In genomic region chr16:11225677-11226549, GRCh38 we compare ENCODE assay signal across 12 cellular contexts. TPM values are rescaled to one million over a fixed set of nuclear protein-coding genes. Genes with fewer than 3 reads are reported as not detected.
DNase-seq lines count a peak whose midpoint lies in the region; ATAC-seq, FAIRE-seq and TF ChIP-seq lines count a peak whose summit lies in the region.
"Had no signal": no experiment of that assay in that cellular context is flagged by ENCODE, and none has a peak within 500 bp of the region (broad histone marks: within the 10 kb centered on the region; RNA-seq: fewer than 3 reads in every experiment).

No MANE protein-coding gene starts in this region.

- H3K79me2 ChIP-seq in ACC112 (ENCODE audit: control insufficient read depth, insufficient read depth, low read length, unreplicated experiment) (no peaks in the 10 kb centered on the region), OCI-LY3 (ENCODE audit: low read length) (no peaks in the 10 kb centered on the region), H1 (ENCODE audit: control insufficient read depth in 1 of 2, insufficient read depth in 2 of 2, low read length in 2 of 2) (no peaks in the 10 kb centered on the region)

- no peak overlapping the region for H3K4me3 Mint-ChIP-seq in endothelial cell (ENCODE audit: unreplicated experiment)

- H3K4me1 ChIP-seq in ACC112 (ENCODE audit: control insufficient read depth, insufficient read depth, low read length, unreplicated experiment): peaks cover 4% of the 10 kb centered on the region
- peaks cover 43% of the 10 kb centered on the region for H3K4me1 ChIP-seq in OCI-LY3 (ENCODE audit: low read length)
- no peaks in the 10 kb centered on the region; a peak in 2 of 7 replicates for H3K4me1 ChIP-seq in H1 (replicated peaks in 1 of 4; ENCODE audit: control insufficient read depth in 3 of 4, insufficient read depth in 4 of 4, low read length in 3 of 4)
- H3K4me1 ChIP-seq in gastrocnemius medialis: peaks cover 15 to 24% of the 10 kb centered on the region in 2 donors
- H3K4me1 ChIP-seq in testis: peaks cover 5% of the 10 kb centered on the region
- H3K4me1 ChIP-seq in prostate gland (replicated peaks): no peaks in the 10 kb centered on the region

- H3K9ac ChIP-seq in OCI-LY3 (ENCODE audit: low read length): peak overlapping the region; percentile 69; the same call in 1 of the 2 replicates
- H3K9ac ChIP-seq in H1 (replicated peaks in 1 of 4; ENCODE audit: extremely low read depth in 1 of 4, low read depth in 3 of 4, low read length in 3 of 4): no peak overlapping the region; a peak in 1 of 7 replicates

- H3K18ac ChIP-seq in H1 (ENCODE audit: extremely low read depth, low read length): no peak overlapping the region

- no peak overlapping the region; the same call in 1 of the 2 replicates for H2AK5ac ChIP-seq in H1 (ENCODE audit: low read depth, low read length)

- no peaks in the 10 kb centered on the region for H4K20me1 ChIP-seq in OCI-LY3 (ENCODE audit: insufficient read depth, low read length)
- H4K20me1 ChIP-seq in H1 (replicated peaks in 1 of 2; ENCODE audit: control insufficient read depth in 1 of 2, insufficient read depth in 2 of 2, low read length in 2 of 2): no peaks in the 10 kb centered on the region

- no peaks in the 10 kb centered on the region for H3K9me3 ChIP-seq in OCI-LY3 (ENCODE audit: insufficient read depth, low read length)
- H3K9me3 ChIP-seq in H1 (ENCODE audit: insufficient read depth in 2 of 2, low read depth in 1 of 2, low read length in 1 of 2): no peaks in the 10 kb centered on the region
- H3K9me3 ChIP-seq in gastrocnemius medialis: no peaks in the 10 kb centered on the region
- no peaks in the 10 kb centered on the region for H3K9me3 ChIP-seq in testis
- no peaks in the 10 kb centered on the region for H3K9me3 ChIP-seq in prostate gland

- H3K27me3 ChIP-seq in ACC112 (ENCODE audit: insufficient read depth, low read length) (no peaks in the 10 kb centered on the region), OCI-LY3 (ENCODE audit: low read depth, low read length) (no peaks in the 10 kb centered on the region), H1 (replicated peaks in 1 of 4; ENCODE audit: control insufficient read depth in 3 of 4, extremely low read depth in 1 of 4, insufficient read depth in 3 of 4, low read length in 3 of 4) (no peaks in the 10 kb centered on the region), gastrocnemius medialis (no peaks in the 10 kb centered on the region), testis (no peaks in the 10 kb centered on the region), prostate gland (replicated peaks; ENCODE audit: insufficient read depth) (no peaks in the 10 kb centered on the region)
- H3K27me3 ChIP-seq: cardiac muscle cell had no signal

- H3K56ac ChIP-seq in H1 (replicated peaks; ENCODE audit: insufficient read length, low read depth, low read length): no peak overlapping the region

- TF ChIP-seq EP300 in H1 (IDR thresholded peaks at IDR 0.05; ENCODE audit: borderline replicate concordance in 1 of 2, low read depth in 2 of 2, low read length in 2 of 2): no peak

- H4K91ac ChIP-seq in H1 (replicated peaks; ENCODE audit: insufficient read length, low read length): no peak overlapping the region

- TF ChIP-seq RAD21 in H1 (IDR thresholded peaks at IDR 0.05 in 1 of 2, conservative IDR thresholded peaks at IDR 0.05 in 1 of 2; ENCODE audit: low read depth in 2 of 2, low read length in 2 of 2): no peak

- H3K9me3 Mint-ChIP-seq in endothelial cell (ENCODE audit: unreplicated experiment): no peaks in the 10 kb centered on the region

- H3K27me3 Mint-ChIP-seq in endothelial cell (ENCODE audit: unreplicated experiment): peaks cover 4% of the 10 kb centered on the region

- DNase-seq in GM10248 (ENCODE audit: extremely low spot score) (peak; percentile 23), H1 (ENCODE audit: low read depth in 1 of 2, low spot score in 2 of 2) (no peak), gastrocnemius medialis (no peak), testis (no peak), prostate gland (ENCODE audit: low spot score) (no peak), endothelial cell (ENCODE audit: low spot score) (no peak)
- DNase-seq: NCI-H1105 treated with DMSO at 0.1 percent for 48 hours, NCI-H774 had no signal

- no peaks in the 10 kb centered on the region for H3K36me3 ChIP-seq in ACC112 (ENCODE audit: insufficient read depth, low read length)
- H3K36me3 ChIP-seq in OCI-LY3 (replicated peaks; ENCODE audit: low read depth, low read length): no peaks in the 10 kb centered on the region
- no peaks in the 10 kb centered on the region for H3K36me3 ChIP-seq in H1 (ENCODE audit: control insufficient read depth in 2 of 4, insufficient read depth in 4 of 4, low read length in 3 of 4)
- H3K36me3 ChIP-seq in gastrocnemius medialis: no peaks in the 10 kb centered on the region
- no peaks in the 10 kb centered on the region for H3K36me3 ChIP-seq in testis (ENCODE audit: low read depth, missing control alignments)
- H3K36me3 ChIP-seq in prostate gland: no peaks in the 10 kb centered on the region
- H3K36me3 ChIP-seq: cardiac muscle cell had no signal

- H4K5ac ChIP-seq in H1 (ENCODE audit: insufficient read length, low read depth, low read length): no peak overlapping the region

- POLR2A ChIA-PET in GM10248 (lab: Yijun Ruan, JAX): interaction anchor here (0.8 to 0.9 kb wide), 2 partner anchors 19 to 22 kb away, joined by 3 to 4 read pairs; no protein-coding TSS in a partner anchor
- POLR2A ChIA-PET in H1 (lab: Charles Lee; ENCODE audit: partially characterized antibody): interaction anchor here (1.0 to 1.7 kb wide), 3 partner anchors 26 to 74 kb away, joined by 3 to 6 read pairs (median 4); no protein-coding TSS in a partner anchor

- CTCF ChIA-PET in GM10248 (lab: Yijun Ruan, JAX) (interaction anchor here (0.9 to 2.8 kb wide), 5 partner anchors 8 to 132 kb away, joined by 3 to 13 read pairs (median 4); partner anchors contain the start of gene SOCS1), H1 (lab: Charles Lee; ENCODE audit: partially characterized antibody) (interaction anchor here (2.0 kb wide), 1 partner anchor 30 kb away, joined by 6 read pairs; the partner anchor contains the start of gene SOCS1)

- intact Hi-C loops in gastrocnemius medialis (cut with DNase I; ENCODE audit: low total_unique reads) (loop anchor here (2.0 kb wide), 1 partner anchor 29 kb away; no protein-coding TSS in a partner anchor), testis (cut with DNase I; ENCODE audit: low total_unique reads) (no loop called here), prostate gland (cut with DNase I) (no loop called here)

- H3K36me3 Mint-ChIP-seq in endothelial cell (ENCODE audit: low read depth, unreplicated experiment): no peaks in the 10 kb centered on the region

- no peak overlapping the region for H2BK120ac ChIP-seq in H1 (replicated peaks; ENCODE audit: low read depth, low read length)

- H3K79me1 ChIP-seq in H1 (ENCODE audit: low read depth, low read length): no peaks in the 10 kb centered on the region

- WGBS in H1 (ENCODE audit: extremely low coverage in 1 of 2, insufficient coverage in 1 of 2, insufficient read length in 1 of 2, insufficient replicate concordance in 2 of 2, low coverage in 1 of 2, low lambda C conversion rate in 2 of 2, missing lambda C conversion rate in 1 of 2), 2 experiments: 81% methylated on average over 17 of the region's 18 CpGs; no CpG with 5 or more reads in 1 of the 2 experiments
- WGBS in testis, 2 donors: 85 to 87% methylated on average over 13 to 18 of the region's 18 CpGs
- WGBS in prostate gland: 86% methylated on average over 18 of the region's 18 CpGs

- H2BK20ac ChIP-seq in H1 (ENCODE audit: low read length): no peak overlapping the region

- H2BK15ac ChIP-seq in H1 (ENCODE audit: low read length): 0 out of 2 replicates have a peak overlapping the region, but pooled peaks have one; percentile 46

- in situ Hi-C loops in gastrocnemius medialis (cut with MboI; ENCODE audit: low sequenced_read_pairs in 4 of 4): loop anchor here in 1 of 4 donors (25.0 kb wide), 1 partner anchor 89 kb away; no protein-coding TSS in a partner anchor

- H3K4ac ChIP-seq in H1 (replicated peaks; ENCODE audit: insufficient read length, low read depth, low read length): no peak overlapping the region

- ATAC-seq in gastrocnemius medialis: no peak

- FAIRE-seq in H1 (lab: Jason Lieb, UNC): no peak

- H3K27ac ChIP-seq in ACC112 (ENCODE audit: low read depth, low read length) (no peak overlapping the region), OCI-LY3 (ENCODE audit: low read length) (peak overlapping the region; percentile 72), H1 (ENCODE audit: low read depth, low read length) (no peak overlapping the region), gastrocnemius medialis (peak overlapping the region in 2 of 4 donors; percentile 80 to 82), testis (no peak overlapping the region), prostate gland (no peak overlapping the region)
- H3K27ac ChIP-seq: cardiac muscle cell had no signal

- H3K27ac Mint-ChIP-seq in endothelial cell (ENCODE audit: unreplicated experiment): no peak overlapping the region

- H3K4me1 Mint-ChIP-seq in endothelial cell (ENCODE audit: unreplicated experiment): no peaks in the 10 kb centered on the region

- TF ChIP-seq CTCF in GM10248 (IDR thresholded peaks at IDR 0.05; ENCODE audit: control extremely low read depth, extremely low read depth, low read depth, missing control alignments) (no peak), OCI-LY3 (IDR thresholded peaks at IDR 0.05; ENCODE audit: low read depth, low read length) (no peak), H1 (IDR thresholded peaks at IDR 0.05; ENCODE audit: control extremely low read depth in 1 of 3, insufficient read depth in 1 of 3, low read depth in 1 of 3, low read length in 3 of 3) (no peak), gastrocnemius medialis (IDR thresholded peaks at IDR 0.05 in 4 of 5, conservative IDR thresholded peaks at IDR 0.05 in 1 of 5) (no peak), testis (IDR thresholded peaks at IDR 0.05) (no peak), prostate gland (IDR thresholded peaks at IDR 0.05) (no peak), endothelial cell (IDR thresholded peaks at IDR 0.05; ENCODE audit: unreplicated experiment) (no peak)

- H3K4me3 ChIP-seq in ACC112 (ENCODE audit: low read depth, low read length): 0 out of 2 replicates have a peak overlapping the region, but pooled peaks have one; percentile 40
- peak overlapping the region; percentile 63 for H3K4me3 ChIP-seq in OCI-LY3 (ENCODE audit: low read length)
- H3K4me3 ChIP-seq in H1 (ENCODE audit: extremely low read depth in 1 of 4, insufficient read depth in 2 of 4, low read depth in 3 of 4, low read length in 4 of 4): no peak overlapping the region
- peak overlapping the region in 1 of 4 donors; percentile 8 for H3K4me3 ChIP-seq in gastrocnemius medialis
- no peak overlapping the region for H3K4me3 ChIP-seq in testis
- no peak overlapping the region for H3K4me3 ChIP-seq in prostate gland
- H3K4me3 ChIP-seq: cardiac muscle cell had no signal

- H2BK5ac ChIP-seq in H1 (ENCODE audit: low read depth, low read length): no peak overlapping the region

- H4K8ac ChIP-seq in H1 (ENCODE audit: extremely low read depth, insufficient read depth, low read length): no peak overlapping the region

- no peak overlapping the region for H2BK12ac ChIP-seq in H1 (ENCODE audit: low read depth, low read length)

- H3K23ac ChIP-seq in H1 (ENCODE audit: insufficient read length): no peak overlapping the region

- H3K23me2 ChIP-seq in H1 (ENCODE audit: low read depth, low read length): no peaks in the 10 kb centered on the region

- H2AFZ ChIP-seq in ACC112 (ENCODE audit: low read length, unreplicated experiment) (peak overlapping the region; percentile 84), OCI-LY3 (ENCODE audit: low read depth, low read length) (peak overlapping the region; percentile 65; the same call in 1 of the 2 replicates), H1 (ENCODE audit: low read length) (no peak overlapping the region)

- H3K14ac ChIP-seq in H1 (ENCODE audit: insufficient read length): no peak overlapping the region

- TF ChIP-seq POLR2A in H1 (IDR thresholded peaks at IDR 0.05; ENCODE audit: control extremely low read depth in 1 of 2, low read depth in 2 of 2, low read length in 2 of 2) (no peak), gastrocnemius medialis (IDR thresholded peaks at IDR 0.05) (no peak), testis (IDR thresholded peaks at IDR 0.05) (no peak), prostate gland (IDR thresholded peaks at IDR 0.05) (no peak)

- H3K4me2 ChIP-seq in OCI-LY3 (ENCODE audit: low read length) (peak overlapping the region; percentile 79), H1 (ENCODE audit: insufficient read depth in 1 of 2, low read depth in 2 of 2, low read length in 2 of 2) (no peak overlapping the region)

RNA-seq across cellular contexts. Expression of gene SOCS1, which starts 30.1 kb away (rescaled TPM):
- total RNA-seq in H1 (2021; fragmentation: NEBNext Ultra II Directional; extraction: Animal tissue kit (Norgen Biotek cat#: 25700)): 48.9 and 49.8 TPM in 2 replicates
- polyA plus RNA-seq in H1 (2011; rRNA removed) (21.0 and 46.5 TPM in 2 replicates), testis (ENCODE audit: insufficient read depth, low read depth, low replicate concordance) (3.6 TPM)
- 17.0 TPM for polyA plus RNA-seq in H1 (2011; cell fraction: cytosol; rRNA removed)
- polyA plus RNA-seq in H1 (2011; cell fraction: nucleus; rRNA removed): 36.0 TPM
- 9.9 to 28.9 TPM (median 25.5 TPM) in 4 replicates for polyA plus RNA-seq in H1 (2012, experiment 1 of 2)
- polyA plus RNA-seq in H1 (2012, experiment 2 of 2): 20.5 TPM
- polyA plus RNA-seq in H1 (2013, experiment 1 of 2): 83.3 TPM
- 90.5 TPM for polyA plus RNA-seq in H1 (2013, experiment 2 of 2)
- 1.7 and 4.1 TPM in 2 replicates for polyA minus RNA-seq in H1 (2011; rRNA and poly(A)+ RNA removed)
- polyA minus RNA-seq in H1 (2011; cell fraction: cytosol; rRNA and poly(A)+ RNA removed): 22.5 TPM
- polyA minus RNA-seq in H1 (2011; cell fraction: nucleus; rRNA and poly(A)+ RNA removed): 60.0 TPM
- total RNA-seq in gastrocnemius medialis (1 to 10 TPM; 1.1 to 5.5 (median 3.1) TPM), testis (10 to 100 TPM; 10.7 to 16.8 TPM), prostate gland (1 to 10 TPM; 2.6 to 8.2 TPM), endothelial cell (ENCODE audit: unreplicated experiment) (7.4 TPM)

RNA-seq across cellular contexts. Expression of gene TNP2, which starts 43.2 kb away (rescaled TPM):
- total RNA-seq in H1 (2021; fragmentation: NEBNext Ultra II Directional; extraction: Animal tissue kit (Norgen Biotek cat#: 25700)): not detected in 2 replicates
- polyA plus RNA-seq in H1 (2011; rRNA removed): not detected in 2 replicates
- polyA plus RNA-seq in H1 (2011; cell fraction: cytosol; rRNA removed): not detected
- not detected for polyA plus RNA-seq in H1 (2011; cell fraction: nucleus; rRNA removed)
- not detected in 4 replicates for polyA plus RNA-seq in H1 (2012, experiment 1 of 2)
- not detected for polyA plus RNA-seq in H1 (2012, experiment 2 of 2)
- polyA plus RNA-seq in H1 (2013, experiment 1 of 2): not detected
- polyA plus RNA-seq in H1 (2013, experiment 2 of 2): not detected
- polyA minus RNA-seq in H1 (2011; rRNA and poly(A)+ RNA removed): not detected in 2 replicates
- not detected for polyA minus RNA-seq in H1 (2011; cell fraction: cytosol; rRNA and poly(A)+ RNA removed)
- polyA minus RNA-seq in H1 (2011; cell fraction: nucleus; rRNA and poly(A)+ RNA removed): not detected
- total RNA-seq in gastrocnemius medialis: not detected
- 10 to 100 TPM; 10.2 to 29.8 TPM for total RNA-seq in testis
- 38.4 TPM for polyA plus RNA-seq in testis (ENCODE audit: insufficient read depth, low read depth, low replicate concordance)
- total RNA-seq in prostate gland: not detected
- not detected for total RNA-seq in endothelial cell (ENCODE audit: unreplicated experiment)
- total RNA-seq: cardiac muscle cell, kidney epithelial cell had no signal
- polyA plus RNA-seq: cardiac muscle cell had no signal

RNA-seq across cellular contexts. Expression of gene PRM3, which starts 47.5 kb away (rescaled TPM):
- total RNA-seq in H1 (2021; fragmentation: NEBNext Ultra II Directional; extraction: Animal tissue kit (Norgen Biotek cat#: 25700)): not detected in 2 replicates
- polyA plus RNA-seq in H1 (2011; rRNA removed) (not detected in 2 replicates), testis (ENCODE audit: insufficient read depth, low read depth, low replicate concordance) (51.1 TPM)
- not detected for polyA plus RNA-seq in H1 (2011; cell fraction: cytosol; rRNA removed)
- polyA plus RNA-seq in H1 (2011; cell fraction: nucleus; rRNA removed): not detected
- not detected in 4 replicates for polyA plus RNA-seq in H1 (2012, experiment 1 of 2)
- not detected for polyA plus RNA-seq in H1 (2012, experiment 2 of 2)
- polyA plus RNA-seq in H1 (2013, experiment 1 of 2): not detected
- polyA plus RNA-seq in H1 (2013, experiment 2 of 2): not detected
- not detected in 2 replicates for polyA minus RNA-seq in H1 (2011; rRNA and poly(A)+ RNA removed)
- not detected for polyA minus RNA-seq in H1 (2011; cell fraction: cytosol; rRNA and poly(A)+ RNA removed)
- not detected for polyA minus RNA-seq in H1 (2011; cell fraction: nucleus; rRNA and poly(A)+ RNA removed)
- total RNA-seq in gastrocnemius medialis (not detected), testis (100 to 1,000 TPM; 109 to 383 TPM), prostate gland (not detected), endothelial cell (ENCODE audit: unreplicated experiment) (not detected)
- total RNA-seq: cardiac muscle cell, kidney epithelial cell had no signal
- polyA plus RNA-seq: cardiac muscle cell had no signal

RNA-seq across cellular contexts. Expression of gene PRM2, which starts 50.4 kb away (rescaled TPM):
- not detected in 2 replicates for total RNA-seq in H1 (2021; fragmentation: NEBNext Ultra II Directional; extraction: Animal tissue kit (Norgen Biotek cat#: 25700))
- polyA plus RNA-seq in H1 (2011; rRNA removed) (not detected in 2 replicates), testis (ENCODE audit: insufficient read depth, low read depth, low replicate concordance) (12,441 TPM)
- not detected for polyA plus RNA-seq in H1 (2011; cell fraction: cytosol; rRNA removed)
- polyA plus RNA-seq in H1 (2011; cell fraction: nucleus; rRNA removed): not detected
- not detected in 4 replicates for polyA plus RNA-seq in H1 (2012, experiment 1 of 2)
- not detected for polyA plus RNA-seq in H1 (2012, experiment 2 of 2)
- not detected for polyA plus RNA-seq in H1 (2013, experiment 1 of 2)
- polyA plus RNA-seq in H1 (2013, experiment 2 of 2): not detected
- not detected in 2 replicates for polyA minus RNA-seq in H1 (2011; rRNA and poly(A)+ RNA removed)
- not detected for polyA minus RNA-seq in H1 (2011; cell fraction: cytosol; rRNA and poly(A)+ RNA removed)
- polyA minus RNA-seq in H1 (2011; cell fraction: nucleus; rRNA and poly(A)+ RNA removed): not detected
- total RNA-seq in gastrocnemius medialis (not detected), testis (over 10,000 TPM in 1 of 2 donors, 1,000 to 10,000 TPM in 1; 3,179 to 16,461 TPM), prostate gland (100 to 1,000 TPM in 1 of 2 donors, not detected in 1; 343 TPM), endothelial cell (ENCODE audit: unreplicated experiment) (not detected)
- total RNA-seq: kidney epithelial cell had no signal
- polyA plus RNA-seq: cardiac muscle cell had no signal

RNA-seq across cellular contexts. Expression of gene PRM1, which starts 55.2 kb away (rescaled TPM):
- 0.82 and 0.92 TPM in 2 replicates for total RNA-seq in H1 (2021; fragmentation: NEBNext Ultra II Directional; extraction: Animal tissue kit (Norgen Biotek cat#: 25700))
- 0.54 TPM in 1 of 2 replicates, not detected in the other for polyA plus RNA-seq in H1 (2011; rRNA removed)
- polyA plus RNA-seq in H1 (2011; cell fraction: cytosol; rRNA removed): 0.65 TPM
- 0.47 TPM for polyA plus RNA-seq in H1 (2011; cell fraction: nucleus; rRNA removed)
- polyA plus RNA-seq in H1 (2012, experiment 1 of 2): 0.60 to 1.1 TPM in 2 of 4 replicates, not detected in the others
- not detected for polyA plus RNA-seq in H1 (2012, experiment 2 of 2)
- 1.3 TPM for polyA plus RNA-seq in H1 (2013, experiment 1 of 2)
- polyA plus RNA-seq in H1 (2013, experiment 2 of 2): 0.68 TPM
- polyA minus RNA-seq in H1 (2011; rRNA and poly(A)+ RNA removed): not detected in 2 replicates
- not detected for polyA minus RNA-seq in H1 (2011; cell fraction: cytosol; rRNA and poly(A)+ RNA removed)
- not detected for polyA minus RNA-seq in H1 (2011; cell fraction: nucleus; rRNA and poly(A)+ RNA removed)
- total RNA-seq in gastrocnemius medialis: not detected
- over 10,000 TPM in 1 of 2 donors, 1,000 to 10,000 TPM in 1; 7,819 to 32,936 TPM for total RNA-seq in testis
- 15,171 TPM for polyA plus RNA-seq in testis (ENCODE audit: insufficient read depth, low read depth, low replicate concordance)
- 100 to 1,000 TPM in 1 of 2 donors, 1 to 10 TPM in 1; 1.8 to 992 TPM for total RNA-seq in prostate gland
- total RNA-seq in endothelial cell (ENCODE audit: unreplicated experiment): not detected
- total RNA-seq: cardiac muscle cell, kidney epithelial cell had no signal
- polyA plus RNA-seq: cardiac muscle cell had no signal

Comparison
In these comparisons a context has a peak if more than half of its experiments do, and no peak if none do; other contexts are left out.
1. H3K4me3 ChIP-seq: peak in ACC112 (single experiment) and OCI-LY3 (single experiment); none in H1 (0 of 4), testis (0 of 2) and prostate gland (0 of 2).
2. RNA of gene TNP2, which starts 43.2 kb away (total RNA-seq): 10.2 to 29.8 TPM in testis; not detected in prostate gland, not detected in H1, not detected in gastrocnemius medialis and not detected in endothelial cell (single experiment); every median in the first group is over 10 times any median in the second.
3. RNA of gene PRM3, which starts 47.5 kb away (total RNA-seq): 109 to 383 TPM in testis; not detected in H1, not detected in gastrocnemius medialis, not detected in prostate gland and not detected in endothelial cell (single experiment); every median in the first group is over 100 times any median in the second.